Comparison of ENCODE assay signal across 31 cellular contexts in the genomic region with DNA sequence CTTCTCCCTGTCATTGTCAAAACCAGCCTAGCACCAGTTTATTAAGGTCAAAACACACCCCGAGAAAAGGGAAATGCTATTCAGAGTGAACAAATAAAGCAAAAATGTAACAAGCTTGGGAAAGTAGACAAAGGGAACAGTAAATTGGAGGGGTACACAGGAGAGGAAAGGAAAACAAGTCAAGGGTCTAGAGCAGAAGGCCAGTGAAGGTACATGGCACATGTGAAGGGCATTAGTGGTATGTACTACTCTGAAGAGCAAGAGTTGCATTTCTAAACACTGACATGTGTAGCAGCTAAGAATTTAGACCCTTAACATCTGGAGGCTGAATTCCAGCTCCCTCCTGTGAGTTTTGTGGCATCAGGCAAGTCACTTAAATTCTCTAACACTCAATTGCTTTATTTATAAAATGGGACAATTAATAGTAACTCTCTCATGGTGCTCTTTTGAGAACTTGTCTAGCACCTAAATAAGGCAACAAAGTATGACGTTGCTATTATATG.
"Had no signal": no experiment of that assay in that cellular context is flagged by ENCODE, and none has a peak within 500 bp of the region (broad histone marks: within the 10 kb centered on the region; RNA-seq: fewer than 3 reads in every experiment).

No MANE protein-coding gene starts in this region.

- H3K4me3 ChIP-seq: coronary artery, dorsolateral prefrontal cortex, esophagus muscularis mucosa, gastroesophageal sphincter had no signal

- H3K27me3 ChIP-seq: brain microvascular endothelial cell, dorsolateral prefrontal cortex, esophagus muscularis mucosa, gastroesophageal sphincter had no signal

- DNase-seq: activated B cell treated with CpG ODN at 0.5 μM for 24 hours; activated CD4-positive, alpha-beta T cell treated with anti-CD3 and anti-CD28 coated beads for 48 hours; activated CD4-positive, alpha-beta T cell treated with anti-CD3 and anti-CD28 coated beads, Interleukin-2, amount 50 U/mL, for 1 hour; activated CD4-positive, alpha-beta T cell treated with anti-CD3 and anti-CD28 coated beads, Interleukin-2, amount 50 U/mL, for 48 hours; activated CD8-positive, alpha-beta memory T cell treated with anti-CD3 and anti-CD28 coated beads for 24 hours; activated CD8-positive, alpha-beta T cell treated with anti-CD3 and anti-CD28 coated beads for 36 hours; activated effector memory CD4-positive, alpha-beta T cell treated with anti-CD3 and anti-CD28 coated beads, Interleukin-2, amount 50 U/mL, for 16 hours; activated naive CD4-positive, alpha-beta T cell treated with anti-CD3 and anti-CD28 coated beads, Interleukin-2, amount 50 U/mL, for 16 hours; activated T-cell treated with anti-CD3 and anti-CD28 coated beads, Interleukin-2, amount 50 U/mL, for 4 hours; amniotic stem cell; anterior cingulate cortex; brain microvascular endothelial cell; dorsolateral prefrontal cortex; effector memory CD4-positive, alpha-beta T cell; endodermal cell; erythroblast; foreskin melanocyte; T-helper 1 cell; T-helper 17 cell; T1000; WERI-Rb-1 had no signal

- FAIRE-seq: astrocyte, bronchial epithelial cell had no signal

- H3K27me3 Mint-ChIP-seq: activated B cell treated with CpG ODN at 0.5 μM for 24 hours; activated CD8-positive, alpha-beta T cell treated with anti-CD3 and anti-CD28 coated beads for 36 hours; activated naive CD8-positive, alpha-beta T cell; activated T-helper 17 cell treated with anti-CD3 and anti-CD28 coated beads, Interleukin-2, amount 50 U/mL, for 72 hours; central memory CD8-positive, alpha-beta T cell; dendritic cell treated with granulocyte-macrophage colony-stimulating factor and Interleukin-4, amounts not matched to agents 40 ng/mL and 50 ng/mL, for 4 days; T-helper 17 cell had no signal

- H3K27ac ChIP-seq: brain microvascular endothelial cell, coronary artery, dorsolateral prefrontal cortex, esophagus muscularis mucosa, gastroesophageal sphincter, WERI-Rb-1 had no signal

- H3K27ac Mint-ChIP-seq: activated B cell treated with CpG ODN at 0.5 μM for 24 hours; activated CD8-positive, alpha-beta T cell treated with anti-CD3 and anti-CD28 coated beads for 36 hours; activated naive CD8-positive, alpha-beta T cell; activated T-helper 17 cell treated with anti-CD3 and anti-CD28 coated beads, Interleukin-2, amount 50 U/mL, for 72 hours; dendritic cell treated with granulocyte-macrophage colony-stimulating factor and Interleukin-4, amounts not matched to agents 40 ng/mL and 50 ng/mL, for 4 days; endodermal cell; T-helper 17 cell; T-helper 2 cell treated with Interferon-gamma antibody and Interleukin-4, amounts not matched to agents 5 μg/mL and 100 μg/mL, for 36 hours had no signal

- H3K4me3 Mint-ChIP-seq: activated B cell treated with CpG ODN at 0.5 μM for 24 hours; activated CD8-positive, alpha-beta T cell treated with anti-CD3 and anti-CD28 coated beads for 36 hours; activated naive CD8-positive, alpha-beta T cell; activated T-cell treated with anti-CD3 and anti-CD28 coated beads, Interleukin-2, amount 50 U/mL, for 4 hours; activated T-helper 17 cell treated with anti-CD3 and anti-CD28 coated beads, Interleukin-2, amount 50 U/mL, for 72 hours; central memory CD8-positive, alpha-beta T cell; dendritic cell treated with granulocyte-macrophage colony-stimulating factor and Interleukin-4, amounts not matched to agents 40 ng/mL and 50 ng/mL, for 4 days; endodermal cell; T-helper 17 cell; T-helper 2 cell treated with Interferon-gamma antibody and Interleukin-4, amounts not matched to agents 5 μg/mL and 100 μg/mL, for 36 hours had no signal

- H3K36me3 ChIP-seq: brain microvascular endothelial cell, WERI-Rb-1 had no signal

- H3K4me1 Mint-ChIP-seq: activated B cell treated with CpG ODN at 0.5 μM for 24 hours; activated T-helper 17 cell treated with anti-CD3 and anti-CD28 coated beads, Interleukin-2, amount 50 U/mL, for 72 hours; central memory CD8-positive, alpha-beta T cell; endodermal cell; T-helper 17 cell had no signal

- H3K36me3 Mint-ChIP-seq: activated naive CD8-positive, alpha-beta T cell had no signal
